8 cellular contexts compared by ENCODE assay signal in genomic region chr12:2998789-2999264, GRCh38. TPM values are rescaled to one million over a fixed set of nuclear protein-coding genes. Genes with fewer than 3 reads are reported as not detected.
DNase-seq lines count a peak whose midpoint lies in the region; ATAC-seq and TF ChIP-seq lines count a peak whose summit lies in the region.
"Had no signal": no experiment of that assay in that cellular context is flagged by ENCODE, and none has a peak within 500 bp of the region (broad histone marks: within the 10 kb centered on the region; RNA-seq: fewer than 3 reads in every experiment).

No MANE protein-coding gene starts in this region.

- DNase-seq in MG63, result peak; percentile 96
- peak; percentile 43 for DNase-seq in dedifferentiated amniotic fluid mesenchymal stem cell (ENCODE audit: extremely low spot score)
- no peak for DNase-seq in left lung
- peak; percentile 79 to 92 for DNase-seq in aorta
- no peak for DNase-seq in BE2C
- no peak for DNase-seq in effector CD4-positive, alpha-beta T cell
- no peak for DNase-seq in GM19238 (ENCODE audit: insufficient read length, low spot score)
- DNase-seq: activated gamma-delta T cell had no signal

- TF ChIP-seq CTCF in left lung (IDR thresholded peaks at IDR 0.05) (no peak), BE2C (IDR thresholded peaks at IDR 0.05; ENCODE audit: low read depth, low read length) (no peak)

- no peaks in the 10 kb centered on the region for H3K27me3 ChIP-seq in MG63
- H3K27me3 ChIP-seq in left lung, result no peaks in the 10 kb centered on the region
- no peaks in the 10 kb centered on the region for H3K27me3 ChIP-seq in aorta (ENCODE audit: control insufficient read depth in 1 of 2, insufficient read depth in 2 of 2, low read length in 1 of 2)
- H3K27me3 ChIP-seq in BE2C, result no peaks in the 10 kb centered on the region; the same call in 1 of the 2 replicates

- H3K27ac ChIP-seq in left lung, result no peak overlapping the region
- H3K27ac ChIP-seq in aorta (ENCODE audit: low read depth in 1 of 2, low read length in 2 of 2), result peak overlapping the region in 1 of 2 donors; percentile 10

- peak; percentile 65 for ATAC-seq in left lung
- ATAC-seq in aorta (ENCODE audit: low FRiP score), result peak; percentile 86

- no peaks in the 10 kb centered on the region for H3K9me3 ChIP-seq in MG63
- H3K9me3 ChIP-seq in left lung, result no peaks in the 10 kb centered on the region
- H3K9me3 ChIP-seq in aorta (ENCODE audit: control insufficient read depth, low read length), result no peaks in the 10 kb centered on the region
- H3K9me3 ChIP-seq in BE2C, result no peaks in the 10 kb centered on the region

- intact Hi-C loops in left lung (cut with DNase I), result no loop called here
- intact Hi-C loops in aorta (cut with DNase I), result loop anchor here in 1 of 2 donors (1.0 kb wide), 1 partner anchor 40 kb away; the partner anchor contains the start of gene TEAD4

- H3K4me3 ChIP-seq in MG63 (no peak overlapping the region), left lung (no peak overlapping the region), aorta (ENCODE audit: low read length in 2 of 2) (no peak overlapping the region), BE2C (ENCODE audit: low read depth, low read length) (no peak overlapping the region)

- H3K36me3 ChIP-seq in MG63, result peaks cover 15% of the 10 kb centered on the region
- H3K36me3 ChIP-seq in left lung, result peaks cover 0 to 30% of the 10 kb centered on the region in 2 donors
- peaks cover 0 to 2% of the 10 kb centered on the region in 2 donors for H3K36me3 ChIP-seq in aorta (ENCODE audit: control insufficient read depth in 1 of 2, insufficient read depth in 2 of 2, low read length in 1 of 2)
- no peaks in the 10 kb centered on the region for H3K36me3 ChIP-seq in BE2C

- H3K4me1 ChIP-seq in left lung (no peaks in the 10 kb centered on the region), aorta (ENCODE audit: control insufficient read depth in 1 of 2, insufficient read depth in 2 of 2, low read length in 2 of 2) (no peaks in the 10 kb centered on the region), BE2C (no peaks in the 10 kb centered on the region)

- 15 to 20% methylated on average over 12 of the region's 12 CpGs for WGBS in aorta, 2 donors

RNA-seq across cellular contexts. Expression of gene TEAD4, which starts 39.6 kb away (rescaled TPM):
- 3.3 and 30.8 TPM in 2 replicates for total RNA-seq in MG63 (2014; rRNA removed; shearing (Covaris generic); ENCODE audit: low replicate concordance)
- total RNA-seq in left lung, result 10 to 100 TPM; 21.8 to 34.1 TPM
- 10 to 100 TPM; 27.1 to 29.0 TPM for total RNA-seq in aorta
- 10 to 100 TPM in 1 of 2 donors, 1 to 10 TPM in 1; 8.9 to 13.2 TPM for polyA plus RNA-seq in aorta
- polyA plus RNA-seq in BE2C (2012; ENCODE audit: insufficient read depth, insufficient read length, low read depth), result 0.69 TPM

Comparison
In these comparisons a context has a peak if more than half of its experiments do, and no peak if none do; other contexts are left out.
1. DNase-seq: peak in MG63 (single experiment), dedifferentiated amniotic fluid mesenchymal stem cell (single experiment) and aorta (2 of 2); none in left lung (0 of 2), BE2C (single experiment), effector CD4-positive, alpha-beta T cell (single experiment) and GM19238 (single experiment).